Comparison of ENCODE assay signal across 1 cellular context in genomic region chr6:110137924-110138887, GRCh38.
TF ChIP-seq lines count a peak whose summit lies in the region.

No MANE protein-coding gene starts in this region.

TF ChIP-seq in HepG2, 621 proteins besides CTCF, POLR2A, EP300 and RAD21 (continued from another document):
- TF ChIP-seq PBX2 (CRISPR knock-in tag; IDR thresholded peaks at IDR 0.05) (no peak), ZNF598 (CRISPR knock-in tag; IDR thresholded peaks at IDR 0.05; ENCODE audit: borderline replicate concordance) (no peak), ZNF251 (CRISPR knock-in tag; IDR thresholded peaks at IDR 0.05) (no peak), MTA3 (CRISPR knock-in tag; IDR thresholded peaks at IDR 0.05) (no peak), SAP130 (CRISPR knock-in tag; IDR thresholded peaks at IDR 0.05; ENCODE audit: low read depth) (no peak), NFIB (CRISPR knock-in tag; IDR thresholded peaks at IDR 0.05; ENCODE audit: borderline replicate concordance) (no peak), HOMEZ (CRISPR knock-in tag; IDR thresholded peaks at IDR 0.05; ENCODE audit: low read depth) (no peak), RBM22 (optimal IDR thresholded peaks at IDR 0.05; ENCODE audit: low read length) (no peak), ZNF264 (CRISPR knock-in tag; IDR thresholded peaks at IDR 0.05) (no peak), SOX13 (IDR thresholded peaks at IDR 0.05) (no peak), SOX13 (CRISPR knock-in tag; conservative IDR thresholded peaks at IDR 0.05 in 1 of 2, IDR thresholded peaks at IDR 0.05 in 1 of 2) (no peak), ZNF3 (CRISPR knock-in tag; IDR thresholded peaks at IDR 0.05) (no peak), SIX4 (CRISPR knock-in tag; IDR thresholded peaks at IDR 0.05) (no peak), ZNF414 (CRISPR knock-in tag; IDR thresholded peaks at IDR 0.05) (no peak), ZNF737 (CRISPR knock-in tag; IDR thresholded peaks at IDR 0.05; ENCODE audit: borderline replicate concordance) (no peak), GMEB1 (CRISPR knock-in tag; IDR thresholded peaks at IDR 0.05; ENCODE audit: borderline replicate concordance) (no peak), ZNF512 (CRISPR knock-in tag; IDR thresholded peaks at IDR 0.05) (no peak), TOPORS (CRISPR knock-in tag; IDR thresholded peaks at IDR 0.05) (no peak), ZNF710 (CRISPR knock-in tag; IDR thresholded peaks at IDR 0.05; ENCODE audit: borderline replicate concordance) (no peak)
TF ChIP-seq in HepG2: peak in this region for 0.
